25 cellular contexts compared by ENCODE assay signal in the genomic region with DNA sequence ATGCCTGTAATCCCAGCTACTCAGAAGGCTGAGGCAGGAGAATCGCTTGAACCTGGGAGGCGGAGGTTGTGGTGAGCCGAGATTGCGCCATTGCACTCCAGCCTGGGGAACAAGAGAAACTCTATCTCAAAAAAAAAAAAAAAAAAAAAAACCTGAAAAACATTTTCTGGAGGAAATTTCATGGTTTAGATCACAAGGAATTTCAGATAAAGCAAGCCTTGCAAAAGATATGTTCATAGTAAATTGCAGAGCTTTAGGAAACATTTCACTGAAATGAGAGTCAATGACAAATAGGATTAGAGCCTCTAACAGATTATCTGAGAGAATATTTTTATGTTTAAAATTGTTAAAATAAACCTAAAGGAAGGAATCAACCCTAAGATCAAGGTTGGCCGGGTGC. TPM values are rescaled to one million over a fixed set of nuclear protein-coding genes. Genes with fewer than 3 reads are reported as not detected.
"Had no signal": no experiment of that assay in that cellular context is flagged by ENCODE, and none has a peak within 500 bp of the region (broad histone marks: within the 10 kb centered on the region; RNA-seq: fewer than 3 reads in every experiment).

No MANE protein-coding gene starts in this region.

- H3K9me3 ChIP-seq: esophagus squamous epithelium, gastrocnemius medialis, left lung, prostate gland, thoracic aorta, upper lobe of left lung had no signal

- H3K9me3 Mint-ChIP-seq: activated B cell treated with CpG ODN at 0.5 μM for 24 hours; activated naive CD4-positive, alpha-beta T cell treated with anti-CD3 and anti-CD28 coated beads, Interleukin-2, amount 50 U/mL, for 72 hours; endodermal cell; naive thymus-derived CD4-positive, alpha-beta T cell; neural crest cell had no signal

- H3K27me3 Mint-ChIP-seq: activated B cell treated with CpG ODN at 0.5 μM for 24 hours; naive thymus-derived CD4-positive, alpha-beta T cell had no signal

- DNase-seq: activated B cell treated with CpG ODN at 0.5 μM for 24 hours; activated CD4-positive, alpha-beta T cell treated with anti-CD3 and anti-CD28 coated beads for 4 hours; activated CD4-positive, alpha-beta T cell treated with anti-CD3 and anti-CD28 coated beads, Interleukin-2, amount 50 U/mL, for 48 hours; activated gamma-delta T cell; amygdala; cerebellar nuclear complex; cortex of kidney; endodermal cell; esophagus squamous epithelium; gastrocnemius medialis; hippocampal formation; kidney glomerular epithelial cell; left lung; naive thymus-derived CD4-positive, alpha-beta T cell; stimulated activated CD4-positive, alpha-beta T cell treated with anti-CD3 and anti-CD28 coated beads, Interleukin-4, amount 100 ng/mL, for 1 hour; stimulated activated naive CD4-positive, alpha-beta T cell treated with Interleukin-2 at 50 U/mL for 16 hours; T1000; upper lobe of left lung had no signal

- H3K4me3 ChIP-seq: esophagus squamous epithelium, gastrocnemius medialis, left lung, prostate gland, thoracic aorta, upper lobe of left lung had no signal

- H3K36me3 ChIP-seq: gastrocnemius medialis, prostate gland, thoracic aorta had no signal

- ATAC-seq: activated naive CD4-positive, alpha-beta T cell treated with anti-CD3 and anti-CD28 coated beads, Interleukin-2, amount 50 U/mL, for 72 hours; gastrocnemius medialis; left lung; naive thymus-derived CD4-positive, alpha-beta T cell had no signal

- H3K4me3 Mint-ChIP-seq: activated B cell treated with CpG ODN at 0.5 μM for 24 hours had no signal

- H3K27ac ChIP-seq: esophagus squamous epithelium, gastrocnemius medialis, left lung, prostate gland, thoracic aorta, upper lobe of left lung had no signal

RNA-seq across cellular contexts. Expression of a gene that starts 17.0 kb away (rescaled TPM):
- total RNA-seq: activated B cell treated with CpG ODN at 0.5 μM for 24 hours; endodermal cell; T-helper 1 cell treated with Interleukin-12 subunit alpha and Interleukin-12 subunit beta and Interleukin-4 antibody, amounts not matched to agents 30 ng/mL and 1 ng/mL, for 36 hours had no signal

RNA-seq across cellular contexts. Expression of a gene that starts 51.8 kb away (rescaled TPM):
- total RNA-seq: activated B cell treated with CpG ODN at 0.5 μM for 24 hours; activated naive CD4-positive, alpha-beta T cell treated with anti-CD3 and anti-CD28 coated beads, Interleukin-2, amount 50 U/mL, for 72 hours; endodermal cell; esophagus squamous epithelium; gastrocnemius medialis; left lung; lung microvascular endothelial cell; naive thymus-derived CD4-positive, alpha-beta T cell; omental fat pad; T-helper 1 cell treated with Interleukin-12 subunit alpha and Interleukin-12 subunit beta and Interleukin-4 antibody, amounts not matched to agents 30 ng/mL and 1 ng/mL, for 36 hours; thoracic aorta had no signal

RNA-seq across cellular contexts. Expression of a gene that starts 56.2 kb away (rescaled TPM):
- total RNA-seq: activated B cell treated with CpG ODN at 0.5 μM for 24 hours; activated naive CD4-positive, alpha-beta T cell treated with anti-CD3 and anti-CD28 coated beads, Interleukin-2, amount 50 U/mL, for 72 hours; endodermal cell; gastrocnemius medialis; lung microvascular endothelial cell; neural crest cell; omental fat pad; thoracic aorta had no signal

RNA-seq across cellular contexts. Expression of a gene that starts 59.4 kb away (rescaled TPM):
- total RNA-seq: activated B cell treated with CpG ODN at 0.5 μM for 24 hours; esophagus squamous epithelium; prostate gland; T-helper 1 cell treated with Interleukin-12 subunit alpha and Interleukin-12 subunit beta and Interleukin-4 antibody, amounts not matched to agents 30 ng/mL and 1 ng/mL, for 36 hours; thoracic aorta had no signal
